In genomic region chr22:45528046-45528445, GRCh38 we compare ENCODE assay signal across 25 cellular contexts. TPM values are rescaled to one million over a fixed set of nuclear protein-coding genes. Genes with fewer than 3 reads are reported as not detected.
DNase-seq lines count a peak whose midpoint lies in the region; ATAC-seq and TF ChIP-seq lines count a peak whose summit lies in the region.
"Had no signal": no experiment of that assay in that cellular context is flagged by ENCODE, and none has a peak within 500 bp of the region (broad histone marks: within the 10 kb centered on the region; RNA-seq: fewer than 3 reads in every experiment).

No MANE protein-coding gene starts in this region.

- POLR2A ChIA-PET in RWPE1 (lab: Yijun Ruan, JAX; ENCODE audit: low non-redundant PET): no interaction called here

- WGBS in esophagus squamous epithelium, 2 donors: 62 to 75% methylated on average over 8 of the region's 9 CpGs

- CTCF ChIA-PET in RWPE1 (lab: Yijun Ruan, JAX): no interaction called here

- H3K9me3 ChIP-seq in esophagus squamous epithelium (no peaks in the 10 kb centered on the region), osteoblast (ENCODE audit: low read depth, low read length) (no peaks in the 10 kb centered on the region), uterus (no peaks in the 10 kb centered on the region)
- H3K9me3 ChIP-seq: BLaER1, HAP-1, SJCRH30 had no signal

- H3K36me3 ChIP-seq in esophagus squamous epithelium (peaks cover 0 to 24% (median 0%) of the 10 kb centered on the region in 3 donors), osteoblast (ENCODE audit: insufficient read depth, low read length) (no peaks in the 10 kb centered on the region), uterus (no peaks in the 10 kb centered on the region)
- H3K36me3 ChIP-seq: SJCRH30 had no signal

- TF ChIP-seq POLR2A in esophagus squamous epithelium (IDR thresholded peaks at IDR 0.05) (no peak), uterus (IDR thresholded peaks at IDR 0.05) (no peak)

- H3K27me3 ChIP-seq in esophagus squamous epithelium: no peaks in the 10 kb centered on the region
- no peaks in the 10 kb centered on the region for H3K27me3 ChIP-seq in osteoblast (ENCODE audit: insufficient read depth, low read length)
- no peaks in the 10 kb centered on the region for H3K27me3 ChIP-seq in uterus
- H3K27me3 ChIP-seq: BLaER1, SJCRH30 had no signal

- H3K4me1 ChIP-seq in esophagus squamous epithelium: peaks cover 22 to 98% (median 53%) of the 10 kb centered on the region in 3 donors
- H3K4me1 ChIP-seq in osteoblast (ENCODE audit: insufficient read depth, low read length): no peaks in the 10 kb centered on the region
- no peaks in the 10 kb centered on the region for H3K4me1 ChIP-seq in uterus
- H3K4me1 ChIP-seq: BLaER1 had no signal

- H3K27ac ChIP-seq in RWPE1: peak overlapping the region; percentile 36
- peak overlapping the region; percentile 54 to 91 (median 86) for H3K27ac ChIP-seq in esophagus squamous epithelium
- H3K27ac ChIP-seq in osteoblast (ENCODE audit: low read depth, low read length): no peak overlapping the region
- H3K27ac ChIP-seq in uterus: peak overlapping the region; percentile 48 to 55
- H3K27ac ChIP-seq: BLaER1, SJCRH30 had no signal

- no peaks in the 10 kb centered on the region for H3K79me2 ChIP-seq in osteoblast (ENCODE audit: insufficient read depth, low read length)

- no peaks in the 10 kb centered on the region for H4K20me1 ChIP-seq in osteoblast (ENCODE audit: insufficient read depth, low read length)
- H4K20me1 ChIP-seq: BLaER1 had no signal

- intact Hi-C loops in esophagus squamous epithelium (cut with DNase I) (no loop called here), uterus (cut with DNase I; ENCODE audit: low total_unique reads) (no loop called here)

- DNase-seq in RWPE1 (ENCODE audit: low spot score): no peak
- no peak for DNase-seq in esophagus squamous epithelium (lab: John Stamatoyannopoulos, UW)
- DNase-seq in osteoblast (ENCODE audit: insufficient read length, low spot score, missing footprints): peak; percentile 3
- no peak for DNase-seq in uterus
- DNase-seq in DMS79 (lab: John Stamatoyannopoulos, UW): no peak
- no peak for DNase-seq in medulla oblongata (ENCODE audit: extremely low spot score)
- DNase-seq: CD4-positive, CD25-positive, alpha-beta regulatory T cell; DMS153; GOT3; Karpas-422; NCI-H1092; NCI-H1417 treated with DMSO at 0.1 percent for 48 hours; NCI-H187; NCI-H2171 treated with DMSO at 0.1 percent for 48 hours; NCI-H524; NCI-H82; NK-92 treated with Interleukin-12 subunit alpha and Interleukin-12 subunit beta, amount 100 ng/mL, for 24 hours; PC-3; SJCRH30 had no signal

- no peak overlapping the region for H3K4me3 ChIP-seq in esophagus squamous epithelium
- no peak overlapping the region for H3K4me3 ChIP-seq in osteoblast (ENCODE audit: insufficient read depth, low read length)
- H3K4me3 ChIP-seq in uterus: no peak overlapping the region
- H3K4me3 ChIP-seq: BLaER1, HAP-1, SJCRH30 had no signal

- TF ChIP-seq CTCF in RWPE1 (conservative IDR thresholded peaks at IDR 0.05; ENCODE audit: low read depth): no peak
- no peak for TF ChIP-seq CTCF in esophagus squamous epithelium (IDR thresholded peaks at IDR 0.05)
- no peak for TF ChIP-seq CTCF in osteoblast (IDR thresholded peaks at IDR 0.05; ENCODE audit: extremely low read depth, low read depth, low read length)
- TF ChIP-seq CTCF in uterus (IDR thresholded peaks at IDR 0.05): no peak

- no peak overlapping the region for H3K4me2 ChIP-seq in osteoblast (ENCODE audit: insufficient read depth, low read length)
- H3K4me2 ChIP-seq: BLaER1 had no signal

- no peak for ATAC-seq in GM18867 (IDR thresholded peaks at IDR 0.05; ENCODE audit: unreplicated experiment)
- no peak for ATAC-seq in GM21447 (IDR thresholded peaks at IDR 0.05; ENCODE audit: unreplicated experiment)
- ATAC-seq: PC-3, Right ventricle myocardium inferior, SK-N-SH treated with all-trans-retinoic acid at 6 μM for 48 hours had no signal

- no peak overlapping the region for H2AFZ ChIP-seq in osteoblast (ENCODE audit: low read length)

RNA-seq across cellular contexts. Expression of gene FBLN1, which starts 25.4 kb away (rescaled TPM):
- total RNA-seq in esophagus squamous epithelium (100 to 1,000 TPM in 2 of 4 donors, 10 to 100 TPM in 2; 33.7 to 546 (median 86.3) TPM), osteoblast (88.3 and 122 TPM in 2 replicates), uterus (100 to 1,000 TPM; 388 to 644 (median 479) TPM)
